8 cellular contexts compared by ENCODE assay signal in the genomic region with DNA sequence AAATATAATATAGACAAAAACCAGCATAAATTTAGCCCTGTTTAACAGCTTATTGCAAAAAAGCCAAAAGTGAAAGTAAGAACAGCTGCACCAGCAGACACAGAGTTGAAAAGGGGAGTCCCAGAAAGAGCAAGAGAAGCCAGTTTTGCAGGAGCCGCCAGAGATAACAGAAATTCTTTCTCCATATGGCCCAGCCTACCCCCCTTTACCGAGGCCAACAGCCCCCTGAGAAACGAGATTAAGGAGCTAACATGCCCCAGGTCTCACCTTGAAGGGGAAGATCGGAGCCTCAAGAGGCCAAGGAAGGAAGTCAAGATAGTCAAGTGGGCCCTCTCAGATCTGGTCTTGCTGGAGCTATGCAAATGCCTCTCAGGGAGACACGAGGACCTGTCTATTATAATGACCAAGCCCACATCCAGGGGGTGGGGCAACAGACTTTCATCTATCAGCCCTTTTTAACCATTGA.
DNase-seq lines count a peak whose midpoint lies in the region; ATAC-seq and TF ChIP-seq lines count a peak whose summit lies in the region.

No MANE protein-coding gene starts in this region.

- peaks cover 5% of the 10 kb centered on the region for H3K9me3 Mint-ChIP-seq in T-helper 2 cell treated with Interferon-gamma antibody and Interleukin-4, amounts not matched to agents 5 μg/mL and 100 μg/mL, for 36 hours

- no peaks in the 10 kb centered on the region for H3K27me3 ChIP-seq in tibial artery

- H3K36me3 ChIP-seq in tibial artery, result no peaks in the 10 kb centered on the region

- H3K4me1 ChIP-seq in tibial artery, result peaks cover 0 to 26% (median 15%) of the 10 kb centered on the region in 4 donors

- H3K4me3 ChIP-seq in tibial artery, result peak overlapping the region; percentile 2 to 15

- peak overlapping the region; percentile 87 for H3K4me3 Mint-ChIP-seq in T-helper 2 cell treated with Interferon-gamma antibody and Interleukin-4, amounts not matched to agents 5 μg/mL and 100 μg/mL, for 36 hours

- H3K4me1 Mint-ChIP-seq in T-helper 2 cell treated with Interferon-gamma antibody and Interleukin-4, amounts not matched to agents 5 μg/mL and 100 μg/mL, for 36 hours (ENCODE audit: low read depth), result peaks cover 32% of the 10 kb centered on the region

- H3K27me3 Mint-ChIP-seq in T-helper 2 cell treated with Interferon-gamma antibody and Interleukin-4, amounts not matched to agents 5 μg/mL and 100 μg/mL, for 36 hours (ENCODE audit: low read depth), result no peaks in the 10 kb centered on the region

- DNase-seq in T-helper 2 cell treated with Interferon-gamma antibody and Interleukin-4, amounts not matched to agents 5 μg/mL and 100 μg/mL, for 36 hours (ENCODE audit: low spot score), result peak; percentile 16
- DNase-seq in germinal center (ENCODE audit: low spot score), result peak; percentile 41
- no peak for DNase-seq in tibial artery
- DNase-seq in islet precursor cell, result no peak
- DNase-seq in NCI-H2227 treated with DMSO at 0.1 percent for 48 hours (lab: John Stamatoyannopoulos, UW), result no peak
- DNase-seq in NCI-H187 treated with DMSO at 0.1 percent for 48 hours (lab: John Stamatoyannopoulos, UW), result no peak

- intact Hi-C loops in tibial artery (cut with DNase I; ENCODE audit: low total_unique reads), result no loop called here

- no peak for TF ChIP-seq CTCF in tibial artery (IDR thresholded peaks at IDR 0.05)

- peak overlapping the region; percentile 82 for H3K27ac Mint-ChIP-seq in T-helper 2 cell treated with Interferon-gamma antibody and Interleukin-4, amounts not matched to agents 5 μg/mL and 100 μg/mL, for 36 hours

- peaks cover 10% of the 10 kb centered on the region for H3K36me3 Mint-ChIP-seq in T-helper 2 cell treated with Interferon-gamma antibody and Interleukin-4, amounts not matched to agents 5 μg/mL and 100 μg/mL, for 36 hours (ENCODE audit: low read depth)

- peak overlapping the region in 1 of 2 donors; percentile 6 for H3K27ac ChIP-seq in tibial artery

- no peaks in the 10 kb centered on the region for H3K9me3 ChIP-seq in tibial artery

- peak; percentile 67 for ATAC-seq in GM18867 (IDR thresholded peaks at IDR 0.05; ENCODE audit: unreplicated experiment)
- ATAC-seq in HG02588 (IDR thresholded peaks at IDR 0.05; ENCODE audit: unreplicated experiment), result peak; percentile 56

Comparison
In these comparisons a context has a peak if more than half of its experiments do, and no peak if none do; other contexts are left out.
1. DNase-seq: peak in T-helper 2 cell treated with Interferon-gamma antibody and Interleukin-4, amounts not matched to agents 5 μg/mL and 100 μg/mL, for 36 hours (single experiment) and germinal center (single experiment); none in tibial artery (0 of 2), islet precursor cell (single experiment), NCI-H2227 treated with DMSO at 0.1 percent for 48 hours (single experiment) and NCI-H187 treated with DMSO at 0.1 percent for 48 hours (single experiment).